ENCODE assay signal across 8 cellular contexts in genomic region chr9:32572900-32573523, GRCh38. TPM values are rescaled to one million over a fixed set of nuclear protein-coding genes. Genes with fewer than 3 reads are reported as not detected.
DNase-seq lines count a peak whose midpoint lies in the region; ATAC-seq, FAIRE-seq and TF ChIP-seq lines count a peak whose summit lies in the region.

Gene NDUFB6, minus strand, starts transcription at chr9:32573159. Its CDS starts 99 bp downstream, at chr9:32573060.

- H3K27me3 ChIP-seq in bronchial epithelial cell (ENCODE audit: control insufficient read depth, insufficient read depth, low read length), result no peaks in the 10 kb centered on the region

- DNase-seq in ACHN, result peak; percentile 92
- DNase-seq in NCI-H2227 treated with DMSO at 0.1 percent for 48 hours (lab: John Stamatoyannopoulos, UW), result peak; percentile 89
- DNase-seq in bronchial epithelial cell (ENCODE audit: low read depth), result peak; percentile 87
- peak; percentile 91 for DNase-seq in iPS-NIHi7 (ENCODE audit: extremely low spot score)
- DNase-seq in smooth muscle cell of the brain vasculature (ENCODE audit: low read depth, low spot score), result peak; percentile 84

- ATAC-seq in GM18907 (IDR thresholded peaks at IDR 0.05; ENCODE audit: unreplicated experiment) (peak; percentile 91), HG03159 (IDR thresholded peaks at IDR 0.05; ENCODE audit: unreplicated experiment) (peak; percentile 79)

- H3K36me3 ChIP-seq in bronchial epithelial cell (ENCODE audit: control insufficient read depth, insufficient read depth, low read length), result no peaks in the 10 kb centered on the region

- H3K4me3 ChIP-seq in WI38 (ENCODE audit: low read depth, low read length) (peak within 1 kb of the TSS; percentile 95), bronchial epithelial cell (ENCODE audit: low read depth, low read length) (peak within 1 kb of the TSS; percentile 79)

- FAIRE-seq in bronchial epithelial cell (lab: Jason Lieb, UNC), result no peak

- TF ChIP-seq CTCF in WI38 (IDR thresholded peaks at IDR 0.05; ENCODE audit: low read depth, low read length), result no peak
- TF ChIP-seq CTCF in bronchial epithelial cell (IDR thresholded peaks at IDR 0.05; ENCODE audit: insufficient read depth, low read length, severe bottlenecking), result no peak

- in situ Hi-C loops in ACHN (cut with HindIII; ENCODE audit: low pct_ligation_motif_present, low pct_unique_long_range_greater_than_20kb, low sequenced_read_pairs), result no loop called here

RNA-seq across cellular contexts. Expression of gene NDUFB6, which starts in this region (rescaled TPM):
- 14.8 and 16.8 TPM in 2 replicates for total RNA-seq in bronchial epithelial cell

Comparison
In these comparisons a context has a peak if more than half of its experiments do, and no peak if none do; other contexts are left out.
1. Peak in every context shown above with its lines: DNase-seq, ATAC-seq and H3K4me3 ChIP-seq.